2 cellular contexts compared by ENCODE assay signal in genomic region chr22:45864959-45865496, GRCh38.
TF ChIP-seq lines count a peak whose summit lies in the region.

No MANE protein-coding gene starts in this region.

TF ChIP-seq in K562, 482 proteins besides CTCF, POLR2A, EP300 and RAD21:
- TF ChIP-seq, protein P1, sequence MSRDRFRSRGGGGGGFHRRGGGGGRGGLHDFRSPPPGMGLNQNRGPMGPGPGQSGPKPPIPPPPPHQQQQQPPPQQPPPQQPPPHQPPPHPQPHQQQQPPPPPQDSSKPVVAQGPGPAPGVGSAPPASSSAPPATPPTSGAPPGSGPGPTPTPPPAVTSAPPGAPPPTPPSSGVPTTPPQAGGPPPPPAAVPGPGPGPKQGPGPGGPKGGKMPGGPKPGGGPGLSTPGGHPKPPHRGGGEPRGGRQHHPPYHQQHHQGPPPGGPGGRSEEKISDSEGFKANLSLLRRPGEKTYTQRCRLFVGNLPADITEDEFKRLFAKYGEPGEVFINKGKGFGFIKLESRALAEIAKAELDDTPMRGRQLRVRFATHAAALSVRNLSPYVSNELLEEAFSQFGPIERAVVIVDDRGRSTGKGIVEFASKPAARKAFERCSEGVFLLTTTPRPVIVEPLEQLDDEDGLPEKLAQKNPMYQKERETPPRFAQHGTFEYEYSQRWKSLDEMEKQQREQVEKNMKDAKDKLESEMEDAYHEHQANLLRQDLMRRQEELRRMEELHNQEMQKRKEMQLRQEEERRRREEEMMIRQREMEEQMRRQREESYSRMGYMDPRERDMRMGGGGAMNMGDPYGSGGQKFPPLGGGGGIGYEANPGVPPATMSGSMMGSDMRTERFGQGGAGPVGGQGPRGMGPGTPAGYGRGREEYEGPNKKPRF (IDR thresholded peaks at IDR 0.05; ENCODE audit: low read depth, low read length) = no peak
- peak; percentile 59 for TF ChIP-seq ZNF316 (IDR thresholded peaks at IDR 0.05)

TF ChIP-seq in GM23338, 12 proteins besides CTCF, POLR2A, EP300 and RAD21:
- no peak for TF ChIP-seq ZNF462 (CRISPR knock-in tag; IDR thresholded peaks at IDR 0.05)
- TF ChIP-seq ZNF331 (CRISPR knock-in tag; IDR thresholded peaks at IDR 0.05; ENCODE audit: low read depth) = no peak
- TF ChIP-seq, protein P2, sequence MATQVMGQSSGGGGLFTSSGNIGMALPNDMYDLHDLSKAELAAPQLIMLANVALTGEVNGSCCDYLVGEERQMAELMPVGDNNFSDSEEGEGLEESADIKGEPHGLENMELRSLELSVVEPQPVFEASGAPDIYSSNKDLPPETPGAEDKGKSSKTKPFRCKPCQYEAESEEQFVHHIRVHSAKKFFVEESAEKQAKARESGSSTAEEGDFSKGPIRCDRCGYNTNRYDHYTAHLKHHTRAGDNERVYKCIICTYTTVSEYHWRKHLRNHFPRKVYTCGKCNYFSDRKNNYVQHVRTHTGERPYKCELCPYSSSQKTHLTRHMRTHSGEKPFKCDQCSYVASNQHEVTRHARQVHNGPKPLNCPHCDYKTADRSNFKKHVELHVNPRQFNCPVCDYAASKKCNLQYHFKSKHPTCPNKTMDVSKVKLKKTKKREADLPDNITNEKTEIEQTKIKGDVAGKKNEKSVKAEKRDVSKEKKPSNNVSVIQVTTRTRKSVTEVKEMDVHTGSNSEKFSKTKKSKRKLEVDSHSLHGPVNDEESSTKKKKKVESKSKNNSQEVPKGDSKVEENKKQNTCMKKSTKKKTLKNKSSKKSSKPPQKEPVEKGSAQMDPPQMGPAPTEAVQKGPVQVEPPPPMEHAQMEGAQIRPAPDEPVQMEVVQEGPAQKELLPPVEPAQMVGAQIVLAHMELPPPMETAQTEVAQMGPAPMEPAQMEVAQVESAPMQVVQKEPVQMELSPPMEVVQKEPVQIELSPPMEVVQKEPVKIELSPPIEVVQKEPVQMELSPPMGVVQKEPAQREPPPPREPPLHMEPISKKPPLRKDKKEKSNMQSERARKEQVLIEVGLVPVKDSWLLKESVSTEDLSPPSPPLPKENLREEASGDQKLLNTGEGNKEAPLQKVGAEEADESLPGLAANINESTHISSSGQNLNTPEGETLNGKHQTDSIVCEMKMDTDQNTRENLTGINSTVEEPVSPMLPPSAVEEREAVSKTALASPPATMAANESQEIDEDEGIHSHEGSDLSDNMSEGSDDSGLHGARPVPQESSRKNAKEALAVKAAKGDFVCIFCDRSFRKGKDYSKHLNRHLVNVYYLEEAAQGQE (IDR thresholded peaks at IDR 0.05; ENCODE audit: unreplicated experiment) = no peak
- TF ChIP-seq STAT1 (IDR thresholded peaks at IDR 0.05; ENCODE audit: unreplicated experiment) = no peak
- no peak for TF ChIP-seq JUNB (IDR thresholded peaks at IDR 0.05; ENCODE audit: unreplicated experiment)
- TF ChIP-seq CREB1 (CRISPR knock-in tag; IDR thresholded peaks at IDR 0.05; ENCODE audit: low read depth) = no peak
- no peak for TF ChIP-seq ZNF114 (CRISPR knock-in tag; IDR thresholded peaks at IDR 0.05)
- TF ChIP-seq, protein P3, sequence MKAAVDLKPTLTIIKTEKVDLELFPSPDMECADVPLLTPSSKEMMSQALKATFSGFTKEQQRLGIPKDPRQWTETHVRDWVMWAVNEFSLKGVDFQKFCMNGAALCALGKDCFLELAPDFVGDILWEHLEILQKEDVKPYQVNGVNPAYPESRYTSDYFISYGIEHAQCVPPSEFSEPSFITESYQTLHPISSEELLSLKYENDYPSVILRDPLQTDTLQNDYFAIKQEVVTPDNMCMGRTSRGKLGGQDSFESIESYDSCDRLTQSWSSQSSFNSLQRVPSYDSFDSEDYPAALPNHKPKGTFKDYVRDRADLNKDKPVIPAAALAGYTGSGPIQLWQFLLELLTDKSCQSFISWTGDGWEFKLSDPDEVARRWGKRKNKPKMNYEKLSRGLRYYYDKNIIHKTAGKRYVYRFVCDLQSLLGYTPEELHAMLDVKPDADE (IDR thresholded peaks at IDR 0.05) = no peak
- TF ChIP-seq EZH2 (IDR thresholded peaks at IDR 0.05; ENCODE audit: low read depth, unreplicated experiment) = no peak
- no peak for TF ChIP-seq POLR2AphosphoS5 (IDR thresholded peaks at IDR 0.05; ENCODE audit: low read depth)
- TF ChIP-seq EZH2phosphoT487 (IDR thresholded peaks at IDR 0.05; ENCODE audit: unreplicated experiment) = no peak
- no peak for TF ChIP-seq NANOG (IDR thresholded peaks at IDR 0.05; ENCODE audit: borderline replicate concordance)
